Comparison of ENCODE assay signal across 11 cellular contexts in genomic region chr10:85946713-85947326, GRCh38.
DNase-seq lines count a peak whose midpoint lies in the region; ATAC-seq and TF ChIP-seq lines count a peak whose summit lies in the region.
"Had no signal": no experiment of that assay in that cellular context is flagged by ENCODE, and none has a peak within 500 bp of the region (broad histone marks: within the 10 kb centered on the region; RNA-seq: fewer than 3 reads in every experiment).

No MANE protein-coding gene starts in this region.

- no peaks in the 10 kb centered on the region for H3K9me3 Mint-ChIP-seq in activated B cell treated with CpG ODN at 0.5 μM for 24 hours

- H3K4me3 Mint-ChIP-seq in activated B cell treated with CpG ODN at 0.5 μM for 24 hours: peak overlapping the region; percentile 83
- H3K4me3 Mint-ChIP-seq: activated naive CD8-positive, alpha-beta T cell had no signal

- TF ChIP-seq CTCF in activated B cell treated with CpG ODN at 0.5 μM for 24 hours (IDR thresholded peaks at IDR 0.05): no peak

- ATAC-seq in GM18511 (IDR thresholded peaks at IDR 0.05; ENCODE audit: unreplicated experiment): peak; percentile 94
- ATAC-seq in GM21390 (IDR thresholded peaks at IDR 0.05; ENCODE audit: unreplicated experiment): peak; percentile 88
- ATAC-seq in HG03159 (IDR thresholded peaks at IDR 0.05; ENCODE audit: unreplicated experiment): peak; percentile 89
- peak; percentile 81 for ATAC-seq in activated B cell treated with CpG ODN at 0.5 μM for 24 hours (ENCODE audit: low read depth)

- CTCF ChIA-PET in activated B cell treated with CpG ODN at 0.5 μM for 24 hours (lab: Charles Lee): no interaction called here

- POLR2A ChIA-PET in activated B cell treated with CpG ODN at 0.5 μM for 24 hours (lab: Charles Lee): no interaction called here

- intact Hi-C loops in activated B cell treated with CpG ODN at 0.5 μM for 24 hours (cut with micrococcal nuclease): no loop called here

- no peaks in the 10 kb centered on the region for H3K36me3 Mint-ChIP-seq in activated B cell treated with CpG ODN at 0.5 μM for 24 hours (ENCODE audit: low read depth)
- H3K36me3 Mint-ChIP-seq: activated naive CD8-positive, alpha-beta T cell had no signal

- H3K27me3 Mint-ChIP-seq in activated B cell treated with CpG ODN at 0.5 μM for 24 hours: peaks cover 14% of the 10 kb centered on the region

- H3K27ac Mint-ChIP-seq in activated B cell treated with CpG ODN at 0.5 μM for 24 hours: peak overlapping the region; percentile 76
- H3K27ac Mint-ChIP-seq: activated naive CD8-positive, alpha-beta T cell had no signal

- peaks cover 19% of the 10 kb centered on the region for H3K4me1 Mint-ChIP-seq in activated B cell treated with CpG ODN at 0.5 μM for 24 hours

- DNase-seq in activated B cell treated with CpG ODN at 0.5 μM for 24 hours (peak; percentile 19), NCI-H2227 treated with DMSO at 0.1 percent for 48 hours (lab: John Stamatoyannopoulos, UW) (no peak), inferior parietal cortex (ENCODE audit: extremely low spot score) (no peak), 8988T (no peak), pons (ENCODE audit: low spot score) (no peak)
- DNase-seq: NCI-H2081, trophoblast cell had no signal
